1 cellular context compared by ENCODE assay signal in the genomic region with DNA sequence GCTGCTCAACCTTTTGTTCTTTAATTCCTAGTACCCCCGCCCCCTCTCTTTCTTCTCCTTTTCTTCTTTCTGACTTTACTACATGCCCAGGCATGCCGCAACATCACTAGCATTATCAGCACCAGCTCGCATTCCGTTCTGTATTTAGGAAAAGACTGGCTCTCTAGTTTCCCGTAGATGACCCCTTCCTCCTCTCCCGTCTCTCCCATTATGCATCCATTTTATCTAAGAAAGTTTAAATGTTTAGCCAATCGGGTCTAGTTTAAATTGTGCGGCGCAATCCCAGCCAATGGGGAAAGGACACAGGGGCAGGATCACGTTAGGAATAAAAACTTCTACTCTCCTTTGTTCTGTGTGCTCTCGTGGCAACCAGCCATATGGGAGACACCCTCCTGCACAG.
TF ChIP-seq lines count a peak whose summit lies in the region.

No MANE protein-coding gene starts in this region.

TF ChIP-seq in GM23338, 12 proteins besides CTCF, POLR2A, EP300 and RAD21:
- TF ChIP-seq ZNF331 (CRISPR knock-in tag; IDR thresholded peaks at IDR 0.05; ENCODE audit: low read depth) (no peak), ZNF114 (CRISPR knock-in tag; IDR thresholded peaks at IDR 0.05) (no peak), NANOG (IDR thresholded peaks at IDR 0.05; ENCODE audit: borderline replicate concordance) (no peak), POLR2AphosphoS5 (IDR thresholded peaks at IDR 0.05; ENCODE audit: low read depth) (no peak), CREB1 (CRISPR knock-in tag; IDR thresholded peaks at IDR 0.05; ENCODE audit: low read depth) (no peak), EZH2phosphoT487 (IDR thresholded peaks at IDR 0.05; ENCODE audit: unreplicated experiment) (no peak), STAT1 (IDR thresholded peaks at IDR 0.05; ENCODE audit: unreplicated experiment) (no peak), JUNB (IDR thresholded peaks at IDR 0.05; ENCODE audit: unreplicated experiment) (no peak)
- TF ChIP-seq, protein P1, sequence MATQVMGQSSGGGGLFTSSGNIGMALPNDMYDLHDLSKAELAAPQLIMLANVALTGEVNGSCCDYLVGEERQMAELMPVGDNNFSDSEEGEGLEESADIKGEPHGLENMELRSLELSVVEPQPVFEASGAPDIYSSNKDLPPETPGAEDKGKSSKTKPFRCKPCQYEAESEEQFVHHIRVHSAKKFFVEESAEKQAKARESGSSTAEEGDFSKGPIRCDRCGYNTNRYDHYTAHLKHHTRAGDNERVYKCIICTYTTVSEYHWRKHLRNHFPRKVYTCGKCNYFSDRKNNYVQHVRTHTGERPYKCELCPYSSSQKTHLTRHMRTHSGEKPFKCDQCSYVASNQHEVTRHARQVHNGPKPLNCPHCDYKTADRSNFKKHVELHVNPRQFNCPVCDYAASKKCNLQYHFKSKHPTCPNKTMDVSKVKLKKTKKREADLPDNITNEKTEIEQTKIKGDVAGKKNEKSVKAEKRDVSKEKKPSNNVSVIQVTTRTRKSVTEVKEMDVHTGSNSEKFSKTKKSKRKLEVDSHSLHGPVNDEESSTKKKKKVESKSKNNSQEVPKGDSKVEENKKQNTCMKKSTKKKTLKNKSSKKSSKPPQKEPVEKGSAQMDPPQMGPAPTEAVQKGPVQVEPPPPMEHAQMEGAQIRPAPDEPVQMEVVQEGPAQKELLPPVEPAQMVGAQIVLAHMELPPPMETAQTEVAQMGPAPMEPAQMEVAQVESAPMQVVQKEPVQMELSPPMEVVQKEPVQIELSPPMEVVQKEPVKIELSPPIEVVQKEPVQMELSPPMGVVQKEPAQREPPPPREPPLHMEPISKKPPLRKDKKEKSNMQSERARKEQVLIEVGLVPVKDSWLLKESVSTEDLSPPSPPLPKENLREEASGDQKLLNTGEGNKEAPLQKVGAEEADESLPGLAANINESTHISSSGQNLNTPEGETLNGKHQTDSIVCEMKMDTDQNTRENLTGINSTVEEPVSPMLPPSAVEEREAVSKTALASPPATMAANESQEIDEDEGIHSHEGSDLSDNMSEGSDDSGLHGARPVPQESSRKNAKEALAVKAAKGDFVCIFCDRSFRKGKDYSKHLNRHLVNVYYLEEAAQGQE (IDR thresholded peaks at IDR 0.05; ENCODE audit: unreplicated experiment) = no peak
- TF ChIP-seq, protein P2, sequence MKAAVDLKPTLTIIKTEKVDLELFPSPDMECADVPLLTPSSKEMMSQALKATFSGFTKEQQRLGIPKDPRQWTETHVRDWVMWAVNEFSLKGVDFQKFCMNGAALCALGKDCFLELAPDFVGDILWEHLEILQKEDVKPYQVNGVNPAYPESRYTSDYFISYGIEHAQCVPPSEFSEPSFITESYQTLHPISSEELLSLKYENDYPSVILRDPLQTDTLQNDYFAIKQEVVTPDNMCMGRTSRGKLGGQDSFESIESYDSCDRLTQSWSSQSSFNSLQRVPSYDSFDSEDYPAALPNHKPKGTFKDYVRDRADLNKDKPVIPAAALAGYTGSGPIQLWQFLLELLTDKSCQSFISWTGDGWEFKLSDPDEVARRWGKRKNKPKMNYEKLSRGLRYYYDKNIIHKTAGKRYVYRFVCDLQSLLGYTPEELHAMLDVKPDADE (IDR thresholded peaks at IDR 0.05) = no peak
- TF ChIP-seq, protein P3, sequence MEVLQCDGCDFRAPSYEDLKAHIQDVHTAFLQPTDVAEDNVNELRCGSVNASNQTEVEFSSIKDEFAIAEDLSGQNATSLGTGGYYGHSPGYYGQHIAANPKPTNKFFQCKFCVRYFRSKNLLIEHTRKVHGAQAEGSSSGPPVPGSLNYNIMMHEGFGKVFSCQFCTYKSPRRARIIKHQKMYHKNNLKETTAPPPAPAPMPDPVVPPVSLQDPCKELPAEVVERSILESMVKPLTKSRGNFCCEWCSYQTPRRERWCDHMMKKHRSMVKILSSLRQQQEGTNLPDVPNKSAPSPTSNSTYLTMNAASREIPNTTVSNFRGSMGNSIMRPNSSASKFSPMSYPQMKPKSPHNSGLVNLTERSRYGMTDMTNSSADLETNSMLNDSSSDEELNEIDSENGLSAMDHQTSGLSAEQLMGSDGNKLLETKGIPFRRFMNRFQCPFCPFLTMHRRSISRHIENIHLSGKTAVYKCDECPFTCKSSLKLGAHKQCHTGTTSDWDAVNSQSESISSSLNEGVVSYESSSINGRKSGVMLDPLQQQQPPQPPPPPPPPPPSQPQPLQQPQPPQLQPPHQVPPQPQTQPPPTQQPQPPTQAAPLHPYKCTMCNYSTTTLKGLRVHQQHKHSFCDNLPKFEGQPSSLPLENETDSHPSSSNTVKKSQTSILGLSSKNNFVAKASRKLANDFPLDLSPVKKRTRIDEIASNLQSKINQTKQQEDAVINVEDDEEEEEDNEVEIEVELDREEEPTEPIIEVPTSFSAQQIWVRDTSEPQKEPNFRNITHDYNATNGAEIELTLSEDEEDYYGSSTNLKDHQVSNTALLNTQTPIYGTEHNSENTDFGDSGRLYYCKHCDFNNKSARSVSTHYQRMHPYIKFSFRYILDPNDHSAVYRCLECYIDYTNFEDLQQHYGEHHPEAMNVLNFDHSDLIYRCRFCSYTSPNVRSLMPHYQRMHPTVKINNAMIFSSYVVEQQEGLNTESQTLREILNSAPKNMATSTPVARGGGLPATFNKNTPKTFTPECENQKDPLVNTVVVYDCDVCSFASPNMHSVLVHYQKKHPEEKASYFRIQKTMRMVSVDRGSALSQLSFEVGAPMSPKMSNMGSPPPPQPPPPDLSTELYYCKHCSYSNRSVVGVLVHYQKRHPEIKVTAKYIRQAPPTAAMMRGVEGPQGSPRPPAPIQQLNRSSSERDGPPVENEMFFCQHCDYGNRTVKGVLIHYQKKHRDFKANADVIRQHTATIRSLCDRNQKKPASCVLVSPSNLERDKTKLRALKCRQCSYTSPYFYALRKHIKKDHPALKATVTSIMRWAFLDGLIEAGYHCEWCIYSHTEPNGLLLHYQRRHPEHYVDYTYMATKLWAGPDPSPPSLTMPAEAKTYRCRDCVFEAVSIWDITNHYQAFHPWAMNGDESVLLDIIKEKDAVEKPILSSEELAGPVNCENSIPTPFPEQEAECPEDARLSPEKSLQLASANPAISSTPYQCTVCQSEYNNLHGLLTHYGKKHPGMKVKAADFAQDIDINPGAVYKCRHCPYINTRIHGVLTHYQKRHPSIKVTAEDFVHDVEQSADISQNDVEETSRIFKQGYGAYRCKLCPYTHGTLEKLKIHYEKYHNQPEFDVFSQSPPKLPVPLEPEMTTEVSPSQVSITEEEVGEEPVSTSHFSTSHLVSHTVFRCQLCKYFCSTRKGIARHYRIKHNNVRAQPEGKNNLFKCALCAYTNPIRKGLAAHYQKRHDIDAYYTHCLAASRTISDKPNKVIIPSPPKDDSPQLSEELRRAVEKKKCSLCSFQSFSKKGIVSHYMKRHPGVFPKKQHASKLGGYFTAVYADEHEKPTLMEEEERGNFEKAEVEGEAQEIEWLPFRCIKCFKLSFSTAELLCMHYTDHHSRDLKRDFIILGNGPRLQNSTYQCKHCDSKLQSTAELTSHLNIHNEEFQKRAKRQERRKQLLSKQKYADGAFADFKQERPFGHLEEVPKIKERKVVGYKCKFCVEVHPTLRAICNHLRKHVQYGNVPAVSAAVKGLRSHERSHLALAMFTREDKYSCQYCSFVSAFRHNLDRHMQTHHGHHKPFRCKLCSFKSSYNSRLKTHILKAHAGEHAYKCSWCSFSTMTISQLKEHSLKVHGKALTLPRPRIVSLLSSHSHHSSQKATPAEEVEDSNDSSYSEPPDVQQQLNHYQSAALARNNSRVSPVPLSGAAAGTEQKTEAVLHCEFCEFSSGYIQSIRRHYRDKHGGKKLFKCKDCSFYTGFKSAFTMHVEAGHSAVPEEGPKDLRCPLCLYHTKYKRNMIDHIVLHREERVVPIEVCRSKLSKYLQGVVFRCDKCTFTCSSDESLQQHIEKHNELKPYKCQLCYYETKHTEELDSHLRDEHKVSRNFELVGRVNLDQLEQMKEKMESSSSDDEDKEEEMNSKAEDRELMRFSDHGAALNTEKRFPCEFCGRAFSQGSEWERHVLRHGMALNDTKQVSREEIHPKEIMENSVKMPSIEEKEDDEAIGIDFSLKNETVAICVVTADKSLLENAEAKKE (CRISPR knock-in tag; IDR thresholded peaks at IDR 0.05) = no peak
